ENCODE assay signal across 1 cellular context in genomic region chr7:16492513-16493062, GRCh38.
A peak's percentile ranks its signal among the peaks of the same experiment; 100 is the strongest.
TF ChIP-seq lines count a peak whose summit lies in the region.

No MANE protein-coding gene starts in this region.

TF ChIP-seq in K562, 482 proteins besides CTCF, POLR2A, EP300 and RAD21 (continued from another document):
- peak; percentile 42; the same call in 1 of the 2 replicates for TF ChIP-seq PATZ1 (CRISPR knock-in tag; IDR thresholded peaks at IDR 0.05; ENCODE audit: borderline replicate concordance)
- TF ChIP-seq RNF2 (IDR thresholded peaks at IDR 0.05), result peak; percentile 80; the same call in 1 of the 2 replicates
- TF ChIP-seq MTA3 (IDR thresholded peaks at IDR 0.05; ENCODE audit: borderline replicate concordance), result peak; percentile 82
- peak; percentile 44; the same call in 1 of the 2 replicates for TF ChIP-seq TRIM28 (IDR thresholded peaks at IDR 0.05)
- no peak for TF ChIP-seq NR4A1 (CRISPR knock-in tag; IDR thresholded peaks at IDR 0.05)
- TF ChIP-seq NR4A1 (tag; IDR thresholded peaks at IDR 0.05), result peak; percentile 71; the same call in 1 of the 2 replicates
- TF ChIP-seq ZKSCAN8 (CRISPR knock-in tag; IDR thresholded peaks at IDR 0.05), result no peak; the same call in 1 of the 2 replicates
- no peak for TF ChIP-seq FOXJ3 (CRISPR knock-in tag; IDR thresholded peaks at IDR 0.05)
- peak; percentile 86; the same call in 1 of the 2 replicates for TF ChIP-seq ETV1 (tag; conservative IDR thresholded peaks at IDR 0.05; ENCODE audit: low read depth)
- TF ChIP-seq ZNF197 (CRISPR knock-in tag; IDR thresholded peaks at IDR 0.05; ENCODE audit: low read depth), result 0 out of 2 replicates have a peak, but pooled peaks have one; percentile 64
TF ChIP-seq in K562: peak in this region for 80.
